In the genomic region with DNA sequence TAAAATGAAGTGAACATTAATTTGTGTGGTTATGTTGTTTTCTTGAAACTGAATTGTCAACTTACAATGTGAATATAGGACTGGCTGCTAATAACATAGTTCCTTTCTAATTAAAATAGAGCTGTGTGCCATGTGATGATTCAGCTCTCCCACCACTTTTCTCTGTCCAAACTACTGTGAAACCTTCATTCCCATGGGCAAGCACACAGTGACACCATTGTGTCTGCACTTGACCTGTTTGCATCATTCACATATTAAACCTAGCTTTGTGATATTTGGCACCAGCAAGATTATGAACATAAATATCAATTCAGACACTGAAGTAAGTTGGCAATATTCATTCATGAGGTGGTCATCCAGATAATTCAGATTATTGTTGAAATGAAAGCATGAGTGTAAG, we compare ENCODE assay signal across 17 cellular contexts.
DNase-seq lines count a peak whose midpoint lies in the region; ATAC-seq, FAIRE-seq and TF ChIP-seq lines count a peak whose summit lies in the region.
"Had no signal": no experiment of that assay in that cellular context is flagged by ENCODE, and none has a peak within 500 bp of the region (broad histone marks: within the 10 kb centered on the region; RNA-seq: fewer than 3 reads in every experiment).

No MANE protein-coding gene starts in this region.

- no peak overlapping the region for H3K27ac ChIP-seq in A549
- H3K27ac ChIP-seq in KOPT-K1 (ENCODE audit: low read depth, low read length, poor library complexity, severe bottlenecking): peak overlapping the region; percentile 86
- no peak overlapping the region for H3K27ac ChIP-seq in mesendoderm (ENCODE audit: low read depth, low read length)
- H3K27ac ChIP-seq in esophagus muscularis mucosa (replicated peaks in 1 of 4): no peak overlapping the region

- no peaks in the 10 kb centered on the region for H3K79me2 ChIP-seq in mesendoderm (ENCODE audit: control insufficient read depth, insufficient read depth, low read length)

- no peak for TF ChIP-seq EP300 in A549 (IDR thresholded peaks at IDR 0.05)
- TF ChIP-seq EP300 in esophagus muscularis mucosa (IDR thresholded peaks at IDR 0.05): no peak

- no peak for TF ChIP-seq RAD21 in A549 (conservative IDR thresholded peaks at IDR 0.05 in 1 of 2, IDR thresholded peaks at IDR 0.05 in 1 of 2)

- H3K9me3 ChIP-seq in A549 (no peaks in the 10 kb centered on the region), KOPT-K1 (ENCODE audit: insufficient read depth, low read length, poor library complexity, severe bottlenecking) (peaks cover 30% of the 10 kb centered on the region), esophagus muscularis mucosa (no peaks in the 10 kb centered on the region)

- DNase-seq in A549 (ENCODE audit: low read depth in 1 of 2, low spot score in 1 of 2) (no peak), EH (ENCODE audit: low read depth) (peak; percentile 7), SK-MEL-5 (ENCODE audit: low read depth, low spot score) (peak; percentile 63), mesendoderm (no peak), mucosa of gallbladder (ENCODE audit: low spot score) (no peak), esophagus muscularis mucosa (ENCODE audit: extremely low spot score) (no peak)
- DNase-seq: 8988T; ACHN; C1 segment of cervical spinal cord; CD4-positive, alpha-beta T cell; DMS79; GDM1; H7; IMR-90 had no signal

- CTCF ChIA-PET in A549 (lab: Yijun Ruan, JAX): no interaction called here

- in situ Hi-C loops in SK-MEL-5 (cut with HindIII; ENCODE audit: low pct_unique_long_range_greater_than_20kb, low sequenced_read_pairs): no loop called here

- H3K4me2 ChIP-seq in A549 (no peak overlapping the region), mesendoderm (ENCODE audit: low read length) (no peak overlapping the region)
- H3K4me2 ChIP-seq: GM23338 had no signal

- no peaks in the 10 kb centered on the region for H3K79me1 ChIP-seq in mesendoderm (ENCODE audit: low read length)

- H3K4ac ChIP-seq in mesendoderm (ENCODE audit: low read depth, low read length): no peak overlapping the region

- no peak overlapping the region for H3K9ac ChIP-seq in mesendoderm (ENCODE audit: low read length)

- FAIRE-seq in A549 (lab: Jason Lieb, UNC): peak; percentile 94

- H2AK5ac ChIP-seq in mesendoderm (ENCODE audit: low read length): no peak overlapping the region

- no peak overlapping the region for H4K5ac ChIP-seq in mesendoderm (ENCODE audit: low read length)

- no peak overlapping the region for H2BK15ac ChIP-seq in mesendoderm (replicated peaks; ENCODE audit: low read depth)

- TF ChIP-seq CTCF in A549 (IDR thresholded peaks at IDR 0.05) (no peak), esophagus muscularis mucosa (IDR thresholded peaks at IDR 0.05) (no peak)

- H4K8ac ChIP-seq in mesendoderm (ENCODE audit: low read depth, low read length): no peak overlapping the region

- no peak for ATAC-seq in A549
- ATAC-seq in GM19467 (IDR thresholded peaks at IDR 0.05; ENCODE audit: unreplicated experiment): no peak
- ATAC-seq: GM23338 had no signal

- H3K23ac ChIP-seq in mesendoderm (ENCODE audit: low read length): no peak overlapping the region

- no peak overlapping the region for H3K4me3 ChIP-seq in A549
- H3K4me3 ChIP-seq in mesendoderm (ENCODE audit: low read length): no peak overlapping the region
- no peak overlapping the region for H3K4me3 ChIP-seq in esophagus muscularis mucosa
- H3K4me3 ChIP-seq: GM23338 had no signal

- H3K27me3 ChIP-seq in mesendoderm (ENCODE audit: insufficient read depth, low read length, poor library complexity): no peaks in the 10 kb centered on the region
- H3K27me3 ChIP-seq in esophagus muscularis mucosa: no peaks in the 10 kb centered on the region

- H3K56ac ChIP-seq in mesendoderm (ENCODE audit: low read length): no peak overlapping the region

- no peak for TF ChIP-seq POLR2A in A549 (IDR thresholded peaks at IDR 0.05; ENCODE audit: low read length)
- TF ChIP-seq POLR2A in esophagus muscularis mucosa (IDR thresholded peaks at IDR 0.05; ENCODE audit: low read depth): no peak

- POLR2A ChIA-PET in A549 (lab: Yijun Ruan, JAX): no interaction called here

- intact Hi-C loops in esophagus muscularis mucosa (cut with DNase I): loop anchor here (10.0 kb wide), 1 partner anchor 125 kb away; no protein-coding TSS in a partner anchor

- H2BK5ac ChIP-seq in mesendoderm (ENCODE audit: low read length): no peak overlapping the region

- H3K36me3 ChIP-seq in KOPT-K1 (ENCODE audit: insufficient read depth, low read length) (no peaks in the 10 kb centered on the region), mesendoderm (ENCODE audit: control insufficient read depth, insufficient read depth, low read length) (no peaks in the 10 kb centered on the region), esophagus muscularis mucosa (no peaks in the 10 kb centered on the region)

- H3K4me1 ChIP-seq in A549 (peaks cover 4% of the 10 kb centered on the region; the same call in 1 of the 3 replicates), mesendoderm (ENCODE audit: control insufficient read depth, low read depth, low read length) (no peaks in the 10 kb centered on the region), esophagus muscularis mucosa (peaks cover 0 to 21% (median 13%) of the 10 kb centered on the region in 4 donors)

- no peak overlapping the region for H3K18ac ChIP-seq in mesendoderm (ENCODE audit: low read length)

- H2BK120ac ChIP-seq in mesendoderm (ENCODE audit: low read depth, low read length): no peak overlapping the region

TF ChIP-seq in A549, 52 proteins besides CTCF, POLR2A, EP300 and RAD21:
- no peak for TF ChIP-seq KDM1A (IDR thresholded peaks at IDR 0.05; ENCODE audit: low read depth)

Comparison
In these comparisons a context has a peak if more than half of its experiments do, and no peak if none do; other contexts are left out.
1. DNase-seq: peak in EH (single experiment) and SK-MEL-5 (single experiment); none in A549 (0 of 2), mesendoderm (single experiment), mucosa of gallbladder (single experiment) and esophagus muscularis mucosa (single experiment).